8 cellular contexts compared by ENCODE assay signal in genomic region chr10:84665883-84666463, GRCh38.
DNase-seq lines count a peak whose midpoint lies in the region; ATAC-seq, FAIRE-seq and TF ChIP-seq lines count a peak whose summit lies in the region.

No MANE protein-coding gene starts in this region.

- H3K23me2 ChIP-seq in H1 (ENCODE audit: low read depth, low read length) = no peaks in the 10 kb centered on the region

- peak; percentile 83 for ATAC-seq in GM21576 (IDR thresholded peaks at IDR 0.05; ENCODE audit: unreplicated experiment)
- ATAC-seq in GM19452 (IDR thresholded peaks at IDR 0.05; ENCODE audit: unreplicated experiment) = no peak

- H3K4me3 ChIP-seq in NB4 (ENCODE audit: low read depth, low read length) = no peak overlapping the region
- H3K4me3 ChIP-seq in H1 (ENCODE audit: extremely low read depth in 1 of 4, insufficient read depth in 2 of 4, low read depth in 3 of 4, low read length in 4 of 4) = 0 out of 8 replicates have a peak overlapping the region, but pooled peaks of 1 of the 4 experiments have one; percentile 8

- peak overlapping the region; percentile 96 for H2AFZ ChIP-seq in H1 (ENCODE audit: low read length)

- no peaks in the 10 kb centered on the region; a peak in 1 of 7 replicates for H3K27me3 ChIP-seq in H1 (replicated peaks in 1 of 4; ENCODE audit: control insufficient read depth in 3 of 4, extremely low read depth in 1 of 4, insufficient read depth in 3 of 4, low read length in 3 of 4)

- no peak overlapping the region for H3K27ac ChIP-seq in H1 (ENCODE audit: low read depth, low read length)

- H3K4me1 ChIP-seq in H1 (replicated peaks in 1 of 4; ENCODE audit: control insufficient read depth in 3 of 4, insufficient read depth in 4 of 4, low read length in 3 of 4) = peaks cover 0 to 4% (median 0%) of the 10 kb centered on the region in 4 experiments; a peak in 1 of 7 replicates

- no peak overlapping the region for H2BK15ac ChIP-seq in H1 (ENCODE audit: low read length)

- no peak overlapping the region for H2BK5ac ChIP-seq in H1 (ENCODE audit: low read depth, low read length)

- peak; percentile 80 to 81 for TF ChIP-seq RAD21 in H1 (IDR thresholded peaks at IDR 0.05 in 1 of 2, conservative IDR thresholded peaks at IDR 0.05 in 1 of 2; ENCODE audit: low read depth in 2 of 2, low read length in 2 of 2)

- no peak overlapping the region for H3K18ac ChIP-seq in H1 (ENCODE audit: extremely low read depth, low read length)

- H3K79me1 ChIP-seq in H1 (ENCODE audit: low read depth, low read length) = no peaks in the 10 kb centered on the region

- POLR2A ChIA-PET in GM10248 (lab: Yijun Ruan, JAX) = no interaction called here
- POLR2A ChIA-PET in H1 (lab: Charles Lee; ENCODE audit: partially characterized antibody) = no interaction called here

- H4K20me1 ChIP-seq in H1 (replicated peaks in 1 of 2; ENCODE audit: control insufficient read depth in 1 of 2, insufficient read depth in 2 of 2, low read length in 2 of 2) = no peaks in the 10 kb centered on the region

- CTCF ChIA-PET in GM10248 (lab: Yijun Ruan, JAX) (interaction anchor here (1.0 to 1.1 kb wide), 2 partner anchors 30 to 1696 kb away, joined by 3 read pairs; no protein-coding TSS in a partner anchor), H1 (lab: Charles Lee; ENCODE audit: partially characterized antibody) (interaction anchor here (0.6 to 4.3 kb wide), 31 partner anchors 8 to 1357 kb away, joined by 3 to 36 read pairs (median 3); no protein-coding TSS in a partner anchor)

- FAIRE-seq in H1 (lab: Jason Lieb, UNC) = peak; percentile 32

- H3K9ac ChIP-seq in H1 (replicated peaks in 1 of 4; ENCODE audit: extremely low read depth in 1 of 4, low read depth in 3 of 4, low read length in 3 of 4) = no peak overlapping the region

- no peak overlapping the region for H4K91ac ChIP-seq in H1 (replicated peaks; ENCODE audit: insufficient read length, low read length)

- no peak overlapping the region for H2BK12ac ChIP-seq in H1 (ENCODE audit: low read depth, low read length)

- H3K23ac ChIP-seq in H1 (ENCODE audit: insufficient read length) = no peak overlapping the region

- 46% methylated on average over 9 of the region's 9 CpGs; no CpG with 5 or more reads in 1 of the 2 experiments for WGBS in H1 (ENCODE audit: extremely low coverage in 1 of 2, insufficient coverage in 1 of 2, insufficient read length in 1 of 2, insufficient replicate concordance in 2 of 2, low coverage in 1 of 2, low lambda C conversion rate in 2 of 2, missing lambda C conversion rate in 1 of 2), 2 experiments

- no peak overlapping the region for H2BK20ac ChIP-seq in H1 (ENCODE audit: low read length)

- no peaks in the 10 kb centered on the region for H3K36me3 ChIP-seq in H1 (ENCODE audit: control insufficient read depth in 2 of 4, insufficient read depth in 4 of 4, low read length in 3 of 4)

- DNase-seq in GM10248 (ENCODE audit: extremely low spot score) = peak; percentile 37
- peak; percentile 52 for DNase-seq in NB4 (ENCODE audit: low read depth)
- DNase-seq in H1 (ENCODE audit: low read depth in 1 of 2, low spot score in 2 of 2) = peak; percentile 61 to 89
- no peak for DNase-seq in DMS153 treated with DMSO at 0.1 percent for 48 hours (lab: John Stamatoyannopoulos, UW; ENCODE audit: unreplicated experiment)
- no peak for DNase-seq in pons (ENCODE audit: low spot score)
- no peak for DNase-seq in OCI-M2 (lab: John Stamatoyannopoulos, UW; ENCODE audit: unreplicated experiment)

- no peak overlapping the region for H4K8ac ChIP-seq in H1 (ENCODE audit: extremely low read depth, insufficient read depth, low read length)

- peak in 1 of 2 experiments; percentile 29; a peak in 1 of 3 replicates for TF ChIP-seq EP300 in H1 (IDR thresholded peaks at IDR 0.05; ENCODE audit: borderline replicate concordance in 1 of 2, low read depth in 2 of 2, low read length in 2 of 2)

- TF ChIP-seq POLR2A in NB4 (IDR thresholded peaks at IDR 0.05; ENCODE audit: extremely low read depth, insufficient read length) = no peak
- no peak for TF ChIP-seq POLR2A in H1 (IDR thresholded peaks at IDR 0.05; ENCODE audit: control extremely low read depth in 1 of 2, low read depth in 2 of 2, low read length in 2 of 2)

- no peaks in the 10 kb centered on the region for H3K79me2 ChIP-seq in H1 (ENCODE audit: control insufficient read depth in 1 of 2, insufficient read depth in 2 of 2, low read length in 2 of 2)

- no peak overlapping the region for H3K56ac ChIP-seq in H1 (replicated peaks; ENCODE audit: insufficient read length, low read depth, low read length)

- H3K9me3 ChIP-seq in H1 (ENCODE audit: insufficient read depth in 2 of 2, low read depth in 1 of 2, low read length in 1 of 2) = no peaks in the 10 kb centered on the region

- no peak overlapping the region for H2BK120ac ChIP-seq in H1 (replicated peaks; ENCODE audit: low read depth, low read length)

- no peak overlapping the region for H3K14ac ChIP-seq in H1 (ENCODE audit: insufficient read length)

- H2AK5ac ChIP-seq in H1 (ENCODE audit: low read depth, low read length) = no peak overlapping the region

- H4K5ac ChIP-seq in H1 (ENCODE audit: insufficient read length, low read depth, low read length) = no peak overlapping the region

- no peak overlapping the region for H3K4me2 ChIP-seq in H1 (ENCODE audit: insufficient read depth in 1 of 2, low read depth in 2 of 2, low read length in 2 of 2)

- no peak overlapping the region for H3K4ac ChIP-seq in H1 (replicated peaks; ENCODE audit: insufficient read length, low read depth, low read length)

- TF ChIP-seq CTCF in GM10248 (IDR thresholded peaks at IDR 0.05; ENCODE audit: control extremely low read depth, extremely low read depth, low read depth, missing control alignments) = peak; percentile 68
- peak; percentile 94 for TF ChIP-seq CTCF in NB4 (IDR thresholded peaks at IDR 0.05; ENCODE audit: low read depth, low read length)
- peak; percentile 83 to 93 (median 93) for TF ChIP-seq CTCF in H1 (IDR thresholded peaks at IDR 0.05; ENCODE audit: control extremely low read depth in 1 of 3, insufficient read depth in 1 of 3, low read depth in 1 of 3, low read length in 3 of 3)

TF ChIP-seq in H1, 55 proteins besides CTCF, POLR2A, EP300 and RAD21:
- TF ChIP-seq KDM1A (IDR thresholded peaks at IDR 0.05; ENCODE audit: borderline replicate concordance, low read length) (0 out of 2 replicates have a peak, but pooled peaks have one; percentile 26), ATF2 (IDR thresholded peaks at IDR 0.05; ENCODE audit: low read length) (no peak), MAX (IDR thresholded peaks at IDR 0.05) (peak; percentile 33; the same call in 1 of the 2 replicates), ASH2L (IDR thresholded peaks at IDR 0.05; ENCODE audit: low read length) (peak; percentile 39), SP1 (IDR thresholded peaks at IDR 0.05; ENCODE audit: low read depth, low read length) (no peak), TEAD4 (IDR thresholded peaks at IDR 0.05; ENCODE audit: low read depth, low read length) (peak; percentile 81)

Comparison
In these comparisons a context has a peak if more than half of its experiments do, and no peak if none do; other contexts are left out.
1. DNase-seq: peak in GM10248 (single experiment), NB4 (single experiment) and H1 (2 of 2); none in DMS153 treated with DMSO at 0.1 percent for 48 hours (single experiment), pons (single experiment) and OCI-M2 (single experiment).
2. Peak in every context shown above with its lines, with median percentiles within 50 percentile points of each other: CTCF ChIP-seq.